1 cellular context compared by ENCODE assay signal in genomic region chr7:51340029-51340838, GRCh38.
TF ChIP-seq lines count a peak whose summit lies in the region.

No MANE protein-coding gene starts in this region.

TF ChIP-seq in HepG2, 621 proteins besides CTCF, POLR2A, EP300 and RAD21:
- TF ChIP-seq FOSL2 (CRISPR knock-in tag; IDR thresholded peaks at IDR 0.05): 0 out of 2 replicates have a peak, but pooled peaks have one; percentile 9
- TF ChIP-seq PAXIP1 (CRISPR knock-in tag; conservative IDR thresholded peaks at IDR 0.05): peak; percentile 47
- TF ChIP-seq ZNF777 (CRISPR knock-in tag; IDR thresholded peaks at IDR 0.05): no peak
- 0 out of 2 replicates have a peak, but pooled peaks have one; percentile 19 for TF ChIP-seq DPF2 (CRISPR knock-in tag; IDR thresholded peaks at IDR 0.05; ENCODE audit: borderline replicate concordance, low read depth)
